In the genomic region with DNA sequence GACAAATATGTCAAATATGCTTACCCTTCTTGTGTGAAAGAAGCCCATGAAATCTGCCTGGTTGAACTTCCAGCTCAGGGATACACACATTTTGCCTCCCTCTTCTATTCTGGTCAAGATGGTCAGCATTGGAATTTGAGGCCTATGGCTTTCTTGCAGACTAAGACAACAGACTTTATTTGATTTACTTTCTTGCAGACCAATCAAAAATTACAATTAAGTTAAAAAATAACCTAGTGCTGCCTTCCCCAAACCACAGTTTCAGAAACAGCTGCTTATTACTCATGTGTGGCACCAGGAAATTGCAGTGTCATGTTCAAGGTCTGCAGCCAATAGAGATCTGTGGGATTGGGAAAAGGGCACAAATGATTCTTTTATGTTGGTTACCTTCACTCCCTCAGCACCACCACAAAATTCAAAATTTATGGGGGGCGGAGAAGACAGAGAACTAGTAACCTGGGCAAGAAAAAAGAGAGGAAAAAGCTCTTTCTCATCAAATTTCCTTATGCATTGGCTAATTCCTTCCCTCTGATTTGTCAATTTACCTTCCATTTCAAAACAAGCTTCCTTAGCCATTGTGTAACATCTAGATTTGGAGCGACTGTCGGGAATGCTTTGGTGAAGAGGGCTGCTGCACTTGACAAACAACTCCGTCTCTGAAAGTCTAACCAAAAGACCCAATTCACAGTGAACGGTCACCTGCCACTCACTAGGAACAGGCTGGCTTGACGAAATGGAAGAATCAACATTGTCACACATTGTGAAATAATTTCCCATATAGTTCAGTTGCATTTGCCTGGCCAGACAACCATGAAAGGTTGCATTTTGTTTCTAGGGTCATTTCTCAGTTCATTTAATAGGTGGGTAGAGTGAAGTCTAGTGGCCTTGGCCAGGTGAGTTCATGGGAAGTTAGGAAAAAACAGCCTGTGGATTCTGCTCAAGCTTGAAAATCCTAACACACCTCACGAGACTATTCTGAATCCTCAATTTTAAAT, we compare ENCODE assay signal across 1 cellular context.
TF ChIP-seq lines count a peak whose summit lies in the region.

No MANE protein-coding gene starts in this region.

TF ChIP-seq in HepG2, 621 proteins besides CTCF, POLR2A, EP300 and RAD21 (continued from another document and continues in another):
- TF ChIP-seq, protein P1, sequence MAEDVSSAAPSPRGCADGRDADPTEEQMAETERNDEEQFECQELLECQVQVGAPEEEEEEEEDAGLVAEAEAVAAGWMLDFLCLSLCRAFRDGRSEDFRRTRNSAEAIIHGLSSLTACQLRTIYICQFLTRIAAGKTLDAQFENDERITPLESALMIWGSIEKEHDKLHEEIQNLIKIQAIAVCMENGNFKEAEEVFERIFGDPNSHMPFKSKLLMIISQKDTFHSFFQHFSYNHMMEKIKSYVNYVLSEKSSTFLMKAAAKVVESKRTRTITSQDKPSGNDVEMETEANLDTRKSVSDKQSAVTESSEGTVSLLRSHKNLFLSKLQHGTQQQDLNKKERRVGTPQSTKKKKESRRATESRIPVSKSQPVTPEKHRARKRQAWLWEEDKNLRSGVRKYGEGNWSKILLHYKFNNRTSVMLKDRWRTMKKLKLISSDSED (CRISPR knock-in tag; IDR thresholded peaks at IDR 0.05), result no peak
- 0 out of 2 replicates have a peak, but pooled peaks have one; percentile 4 for TF ChIP-seq ZNF329 (CRISPR knock-in tag; IDR thresholded peaks at IDR 0.05; ENCODE audit: low read depth)
- TF ChIP-seq ZNF337 (CRISPR knock-in tag; IDR thresholded peaks at IDR 0.05; ENCODE audit: borderline replicate concordance, low read depth), result no peak
- TF ChIP-seq CBX2 (IDR thresholded peaks at IDR 0.05; ENCODE audit: low read depth, low read length), result no peak
- TF ChIP-seq CBX2 (CRISPR knock-in tag; IDR thresholded peaks at IDR 0.05; ENCODE audit: low read depth), result no peak
- TF ChIP-seq, protein P2, sequence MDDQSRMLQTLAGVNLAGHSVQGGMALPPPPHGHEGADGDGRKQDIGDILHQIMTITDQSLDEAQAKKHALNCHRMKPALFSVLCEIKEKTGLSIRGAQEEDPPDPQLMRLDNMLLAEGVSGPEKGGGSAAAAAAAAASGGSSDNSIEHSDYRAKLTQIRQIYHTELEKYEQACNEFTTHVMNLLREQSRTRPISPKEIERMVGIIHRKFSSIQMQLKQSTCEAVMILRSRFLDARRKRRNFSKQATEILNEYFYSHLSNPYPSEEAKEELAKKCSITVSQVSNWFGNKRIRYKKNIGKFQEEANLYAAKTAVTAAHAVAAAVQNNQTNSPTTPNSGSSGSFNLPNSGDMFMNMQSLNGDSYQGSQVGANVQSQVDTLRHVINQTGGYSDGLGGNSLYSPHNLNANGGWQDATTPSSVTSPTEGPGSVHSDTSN (CRISPR knock-in tag; IDR thresholded peaks at IDR 0.05; ENCODE audit: borderline replicate concordance), result peak; percentile 28; the same call in 1 of the 2 replicates
- TF ChIP-seq KAT7 (CRISPR knock-in tag; IDR thresholded peaks at IDR 0.05; ENCODE audit: borderline replicate concordance), result 0 out of 2 replicates have a peak, but pooled peaks have one; percentile 96
- TF ChIP-seq, protein P3, sequence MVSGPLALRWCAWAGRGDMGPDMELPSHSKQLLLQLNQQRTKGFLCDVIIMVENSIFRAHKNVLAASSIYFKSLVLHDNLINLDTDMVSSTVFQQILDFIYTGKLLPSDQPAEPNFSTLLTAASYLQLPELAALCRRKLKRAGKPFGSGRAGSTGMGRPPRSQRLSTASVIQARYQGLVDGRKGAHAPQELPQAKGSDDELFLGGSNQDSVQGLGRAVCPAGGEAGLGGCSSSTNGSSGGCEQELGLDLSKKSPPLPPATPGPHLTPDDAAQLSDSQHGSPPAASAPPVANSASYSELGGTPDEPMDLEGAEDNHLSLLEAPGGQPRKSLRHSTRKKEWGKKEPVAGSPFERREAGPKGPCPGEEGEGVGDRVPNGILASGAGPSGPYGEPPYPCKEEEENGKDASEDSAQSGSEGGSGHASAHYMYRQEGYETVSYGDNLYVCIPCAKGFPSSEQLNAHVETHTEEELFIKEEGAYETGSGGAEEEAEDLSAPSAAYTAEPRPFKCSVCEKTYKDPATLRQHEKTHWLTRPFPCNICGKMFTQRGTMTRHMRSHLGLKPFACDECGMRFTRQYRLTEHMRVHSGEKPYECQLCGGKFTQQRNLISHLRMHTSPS (CRISPR knock-in tag; IDR thresholded peaks at IDR 0.05; ENCODE audit: low read depth), result peak; percentile 72; the same call in 1 of the 2 replicates
- TF ChIP-seq ISL2 (CRISPR knock-in tag; IDR thresholded peaks at IDR 0.05), result peak; percentile 95
- no peak for TF ChIP-seq ZC3H4 (CRISPR knock-in tag; IDR thresholded peaks at IDR 0.05; ENCODE audit: borderline replicate concordance)
- TF ChIP-seq TEAD3 (CRISPR knock-in tag; optimal IDR thresholded peaks at IDR 0.05; ENCODE audit: borderline replicate concordance), result peak; percentile 91
- TF ChIP-seq MED8 (CRISPR knock-in tag; IDR thresholded peaks at IDR 0.05; ENCODE audit: insufficient replicate concordance), result peak; percentile 60
- peak; percentile 95 for TF ChIP-seq ELF3 (CRISPR knock-in tag; IDR thresholded peaks at IDR 0.05)
- TF ChIP-seq, protein P4, sequence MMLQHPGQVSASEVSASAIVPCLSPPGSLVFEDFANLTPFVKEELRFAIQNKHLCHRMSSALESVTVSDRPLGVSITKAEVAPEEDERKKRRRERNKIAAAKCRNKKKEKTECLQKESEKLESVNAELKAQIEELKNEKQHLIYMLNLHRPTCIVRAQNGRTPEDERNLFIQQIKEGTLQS (CRISPR knock-in tag; IDR thresholded peaks at IDR 0.05), result peak; percentile 63
- TF ChIP-seq ZNF124 (CRISPR knock-in tag; IDR thresholded peaks at IDR 0.05), result peak; percentile 48
- peak; percentile 94 for TF ChIP-seq ZNF792 (CRISPR knock-in tag; IDR thresholded peaks at IDR 0.05)
- peak; percentile 95 for TF ChIP-seq NFE2 (CRISPR knock-in tag; IDR thresholded peaks at IDR 0.05)
- TF ChIP-seq SRSF9 (IDR thresholded peaks at IDR 0.05; ENCODE audit: borderline replicate concordance, insufficient read depth, low read depth, low read length, poor library complexity, severe bottlenecking), result no peak
- TF ChIP-seq ZNF7 (CRISPR knock-in tag; IDR thresholded peaks at IDR 0.05), result peak; percentile 65; the same call in 1 of the 2 replicates
- peak; percentile 94 for TF ChIP-seq DPF2 (CRISPR knock-in tag; IDR thresholded peaks at IDR 0.05; ENCODE audit: borderline replicate concordance, low read depth)
- TF ChIP-seq, protein P5, sequence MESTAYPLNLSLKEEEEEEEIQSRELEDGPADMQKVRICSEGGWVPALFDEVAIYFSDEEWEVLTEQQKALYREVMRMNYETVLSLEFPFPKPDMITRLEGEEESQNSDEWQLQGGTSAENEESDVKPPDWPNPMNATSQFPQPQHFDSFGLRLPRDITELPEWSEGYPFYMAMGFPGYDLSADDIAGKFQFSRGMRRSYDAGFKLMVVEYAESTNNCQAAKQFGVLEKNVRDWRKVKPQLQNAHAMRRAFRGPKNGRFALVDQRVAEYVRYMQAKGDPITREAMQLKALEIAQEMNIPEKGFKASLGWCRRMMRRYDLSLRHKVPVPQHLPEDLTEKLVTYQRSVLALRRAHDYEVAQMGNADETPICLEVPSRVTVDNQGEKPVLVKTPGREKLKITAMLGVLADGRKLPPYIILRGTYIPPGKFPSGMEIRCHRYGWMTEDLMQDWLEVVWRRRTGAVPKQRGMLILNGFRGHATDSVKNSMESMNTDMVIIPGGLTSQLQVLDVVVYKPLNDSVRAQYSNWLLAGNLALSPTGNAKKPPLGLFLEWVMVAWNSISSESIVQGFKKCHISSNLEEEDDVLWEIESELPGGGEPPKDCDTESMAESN (CRISPR knock-in tag; conservative IDR thresholded peaks at IDR 0.05), result peak; percentile 94
- peak; percentile 99 for TF ChIP-seq PHF21A (CRISPR knock-in tag; IDR thresholded peaks at IDR 0.05)
- 0 out of 2 replicates have a peak, but pooled peaks have one; percentile 58 for TF ChIP-seq ZIK1 (CRISPR knock-in tag; IDR thresholded peaks at IDR 0.05; ENCODE audit: borderline replicate concordance, low read depth)
- TF ChIP-seq ZKSCAN5 (CRISPR knock-in tag; IDR thresholded peaks at IDR 0.05), result no peak
- TF ChIP-seq, protein P6, sequence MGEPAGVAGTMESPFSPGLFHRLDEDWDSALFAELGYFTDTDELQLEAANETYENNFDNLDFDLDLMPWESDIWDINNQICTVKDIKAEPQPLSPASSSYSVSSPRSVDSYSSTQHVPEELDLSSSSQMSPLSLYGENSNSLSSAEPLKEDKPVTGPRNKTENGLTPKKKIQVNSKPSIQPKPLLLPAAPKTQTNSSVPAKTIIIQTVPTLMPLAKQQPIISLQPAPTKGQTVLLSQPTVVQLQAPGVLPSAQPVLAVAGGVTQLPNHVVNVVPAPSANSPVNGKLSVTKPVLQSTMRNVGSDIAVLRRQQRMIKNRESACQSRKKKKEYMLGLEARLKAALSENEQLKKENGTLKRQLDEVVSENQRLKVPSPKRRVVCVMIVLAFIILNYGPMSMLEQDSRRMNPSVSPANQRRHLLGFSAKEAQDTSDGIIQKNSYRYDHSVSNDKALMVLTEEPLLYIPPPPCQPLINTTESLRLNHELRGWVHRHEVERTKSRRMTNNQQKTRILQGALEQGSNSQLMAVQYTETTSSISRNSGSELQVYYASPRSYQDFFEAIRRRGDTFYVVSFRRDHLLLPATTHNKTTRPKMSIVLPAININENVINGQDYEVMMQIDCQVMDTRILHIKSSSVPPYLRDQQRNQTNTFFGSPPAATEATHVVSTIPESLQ (CRISPR knock-in tag; conservative IDR thresholded peaks at IDR 0.05), result peak; percentile 53; the same call in 1 of the 2 replicates
- TF ChIP-seq PAWR (CRISPR knock-in tag; IDR thresholded peaks at IDR 0.05; ENCODE audit: borderline replicate concordance), result no peak
- TF ChIP-seq SIX1 (CRISPR knock-in tag; IDR thresholded peaks at IDR 0.05; ENCODE audit: borderline replicate concordance), result peak; percentile 81; the same call in 1 of the 2 replicates
- TF ChIP-seq RFX5 (IDR thresholded peaks at IDR 0.05; ENCODE audit: low read depth, low read length), result no peak
- TF ChIP-seq, protein P7, sequence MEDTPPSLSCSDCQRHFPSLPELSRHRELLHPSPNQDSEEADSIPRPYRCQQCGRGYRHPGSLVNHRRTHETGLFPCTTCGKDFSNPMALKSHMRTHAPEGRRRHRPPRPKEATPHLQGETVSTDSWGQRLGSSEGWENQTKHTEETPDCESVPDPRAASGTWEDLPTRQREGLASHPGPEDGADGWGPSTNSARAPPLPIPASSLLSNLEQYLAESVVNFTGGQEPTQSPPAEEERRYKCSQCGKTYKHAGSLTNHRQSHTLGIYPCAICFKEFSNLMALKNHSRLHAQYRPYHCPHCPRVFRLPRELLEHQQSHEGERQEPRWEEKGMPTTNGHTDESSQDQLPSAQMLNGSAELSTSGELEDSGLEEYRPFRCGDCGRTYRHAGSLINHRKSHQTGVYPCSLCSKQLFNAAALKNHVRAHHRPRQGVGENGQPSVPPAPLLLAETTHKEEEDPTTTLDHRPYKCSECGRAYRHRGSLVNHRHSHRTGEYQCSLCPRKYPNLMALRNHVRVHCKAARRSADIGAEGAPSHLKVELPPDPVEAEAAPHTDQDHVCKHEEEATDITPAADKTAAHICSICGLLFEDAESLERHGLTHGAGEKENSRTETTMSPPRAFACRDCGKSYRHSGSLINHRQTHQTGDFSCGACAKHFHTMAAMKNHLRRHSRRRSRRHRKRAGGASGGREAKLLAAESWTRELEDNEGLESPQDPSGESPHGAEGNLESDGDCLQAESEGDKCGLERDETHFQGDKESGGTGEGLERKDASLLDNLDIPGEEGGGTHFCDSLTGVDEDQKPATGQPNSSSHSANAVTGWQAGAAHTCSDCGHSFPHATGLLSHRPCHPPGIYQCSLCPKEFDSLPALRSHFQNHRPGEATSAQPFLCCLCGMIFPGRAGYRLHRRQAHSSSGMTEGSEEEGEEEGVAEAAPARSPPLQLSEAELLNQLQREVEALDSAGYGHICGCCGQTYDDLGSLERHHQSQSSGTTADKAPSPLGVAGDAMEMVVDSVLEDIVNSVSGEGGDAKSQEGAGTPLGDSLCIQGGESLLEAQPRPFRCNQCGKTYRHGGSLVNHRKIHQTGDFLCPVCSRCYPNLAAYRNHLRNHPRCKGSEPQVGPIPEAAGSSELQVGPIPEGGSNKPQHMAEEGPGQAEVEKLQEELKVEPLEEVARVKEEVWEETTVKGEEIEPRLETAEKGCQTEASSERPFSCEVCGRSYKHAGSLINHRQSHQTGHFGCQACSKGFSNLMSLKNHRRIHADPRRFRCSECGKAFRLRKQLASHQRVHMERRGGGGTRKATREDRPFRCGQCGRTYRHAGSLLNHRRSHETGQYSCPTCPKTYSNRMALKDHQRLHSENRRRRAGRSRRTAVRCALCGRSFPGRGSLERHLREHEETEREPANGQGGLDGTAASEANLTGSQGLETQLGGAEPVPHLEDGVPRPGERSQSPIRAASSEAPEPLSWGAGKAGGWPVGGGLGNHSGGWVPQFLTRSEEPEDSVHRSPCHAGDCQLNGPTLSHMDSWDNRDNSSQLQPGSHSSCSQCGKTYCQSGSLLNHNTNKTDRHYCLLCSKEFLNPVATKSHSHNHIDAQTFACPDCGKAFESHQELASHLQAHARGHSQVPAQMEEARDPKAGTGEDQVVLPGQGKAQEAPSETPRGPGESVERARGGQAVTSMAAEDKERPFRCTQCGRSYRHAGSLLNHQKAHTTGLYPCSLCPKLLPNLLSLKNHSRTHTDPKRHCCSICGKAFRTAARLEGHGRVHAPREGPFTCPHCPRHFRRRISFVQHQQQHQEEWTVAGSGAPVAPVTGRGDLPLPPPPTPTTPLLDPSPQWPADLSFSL (CRISPR knock-in tag; IDR thresholded peaks at IDR 0.05), result peak; percentile 56; the same call in 1 of the 2 replicates
- TF ChIP-seq ZNF616 (CRISPR knock-in tag; IDR thresholded peaks at IDR 0.05; ENCODE audit: low read depth), result no peak
- TF ChIP-seq HDAC2 (CRISPR knock-in tag; IDR thresholded peaks at IDR 0.05), result peak; percentile 99
- no peak for TF ChIP-seq ZNF773 (CRISPR knock-in tag; IDR thresholded peaks at IDR 0.05; ENCODE audit: borderline replicate concordance)
- no peak for TF ChIP-seq KLF13 (CRISPR knock-in tag; IDR thresholded peaks at IDR 0.05)
- TF ChIP-seq ETV6 (CRISPR knock-in tag; conservative IDR thresholded peaks at IDR 0.05), result peak; percentile 92
- TF ChIP-seq, protein P8, sequence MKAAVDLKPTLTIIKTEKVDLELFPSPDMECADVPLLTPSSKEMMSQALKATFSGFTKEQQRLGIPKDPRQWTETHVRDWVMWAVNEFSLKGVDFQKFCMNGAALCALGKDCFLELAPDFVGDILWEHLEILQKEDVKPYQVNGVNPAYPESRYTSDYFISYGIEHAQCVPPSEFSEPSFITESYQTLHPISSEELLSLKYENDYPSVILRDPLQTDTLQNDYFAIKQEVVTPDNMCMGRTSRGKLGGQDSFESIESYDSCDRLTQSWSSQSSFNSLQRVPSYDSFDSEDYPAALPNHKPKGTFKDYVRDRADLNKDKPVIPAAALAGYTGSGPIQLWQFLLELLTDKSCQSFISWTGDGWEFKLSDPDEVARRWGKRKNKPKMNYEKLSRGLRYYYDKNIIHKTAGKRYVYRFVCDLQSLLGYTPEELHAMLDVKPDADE (CRISPR knock-in tag; IDR thresholded peaks at IDR 0.05), result no peak
- TF ChIP-seq HDAC6 (IDR thresholded peaks at IDR 0.05; ENCODE audit: low read depth, low read length), result no peak
- TF ChIP-seq CCDC6 (CRISPR knock-in tag; IDR thresholded peaks at IDR 0.05), result peak; percentile 95
- TF ChIP-seq ZMYM3 (CRISPR knock-in tag; IDR thresholded peaks at IDR 0.05), result peak; percentile 42; the same call in 1 of the 2 replicates
- TF ChIP-seq, protein P9, sequence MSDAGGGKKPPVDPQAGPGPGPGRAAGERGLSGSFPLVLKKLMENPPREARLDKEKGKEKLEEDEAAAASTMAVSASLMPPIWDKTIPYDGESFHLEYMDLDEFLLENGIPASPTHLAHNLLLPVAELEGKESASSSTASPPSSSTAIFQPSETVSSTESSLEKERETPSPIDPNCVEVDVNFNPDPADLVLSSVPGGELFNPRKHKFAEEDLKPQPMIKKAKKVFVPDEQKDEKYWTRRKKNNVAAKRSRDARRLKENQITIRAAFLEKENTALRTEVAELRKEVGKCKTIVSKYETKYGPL (CRISPR knock-in tag; IDR thresholded peaks at IDR 0.05), result peak; percentile 96
- TF ChIP-seq ZNF567 (CRISPR knock-in tag; IDR thresholded peaks at IDR 0.05; ENCODE audit: borderline replicate concordance), result no peak
